Comparison of ENCODE assay signal across 6 cellular contexts in genomic region chr11:3393450-3393849, GRCh38. TPM values are rescaled to one million over a fixed set of nuclear protein-coding genes. Genes with fewer than 3 reads are reported as not detected.
A peak's percentile ranks its signal among the peaks of the same experiment; 100 is the strongest.
DNase-seq lines count a peak whose midpoint lies in the region; TF ChIP-seq lines count a peak whose summit lies in the region.
"Not testable (repeated sequence)": the region's sequence is repeated elsewhere in the genome, so short reads cannot be mapped to it uniquely, and the experiment has no call there.

No MANE protein-coding gene starts in this region.

- 70 to 75% methylated on average over 13 of the region's 13 CpGs for WGBS in GM23248 (ENCODE audit: low coverage in 1 of 2, low lambda C conversion rate in 2 of 2, missing lambda C conversion rate in 2 of 2), 2 experiments

- H3K36me3 ChIP-seq in GM23248 (ENCODE audit: low read depth); fibroblast of lung (ENCODE audit: control insufficient read depth, insufficient read depth, low read length): not testable (repeated sequence)

- H3K4me2 ChIP-seq in GM23248 (ENCODE audit: unreplicated experiment); fibroblast of lung (ENCODE audit: extremely low read depth, insufficient read depth, low read length): not testable (repeated sequence)

- not testable (repeated sequence) for H3K9ac ChIP-seq in GM23248; fibroblast of lung (ENCODE audit: insufficient read depth, low read length)

- not testable (repeated sequence) for H3K79me2 ChIP-seq in GM23248 (ENCODE audit: insufficient read depth); fibroblast of lung (ENCODE audit: control insufficient read depth, insufficient read depth, low read length)

- TF ChIP-seq CTCF in fibroblast of lung (conservative IDR thresholded peaks at IDR 0.05 in 1 of 2, IDR thresholded peaks at IDR 0.05 in 1 of 2; ENCODE audit: low read depth in 1 of 2, low read length in 2 of 2): not testable (repeated sequence)

- H3K4me3 ChIP-seq in GM23248; fibroblast of lung (replicated peaks in 1 of 4; ENCODE audit: control extremely low read depth in 1 of 4, insufficient read depth in 1 of 4, low read depth in 3 of 4, low read length in 4 of 4); skeletal muscle cell (ENCODE audit: low read depth, low read length): not testable (repeated sequence)

- H3K9me3 ChIP-seq in GM23248 (ENCODE audit: low read depth); fibroblast of lung (ENCODE audit: control insufficient read depth, insufficient read depth, low read depth, low read length): not testable (repeated sequence)

- not testable (repeated sequence) for H3K9me2 ChIP-seq in GM23248 (ENCODE audit: insufficient read depth)

- H4K20me1 ChIP-seq in GM23248 (ENCODE audit: insufficient read depth); fibroblast of lung (ENCODE audit: control insufficient read depth, extremely low read depth, insufficient read depth, low read length): not testable (repeated sequence)

- H3K27me3 ChIP-seq in GM23248 (replicated peaks; ENCODE audit: insufficient read depth); fibroblast of lung (ENCODE audit: control insufficient read depth, insufficient read depth, low read length): not testable (repeated sequence)

- not testable (repeated sequence) for H3K27ac ChIP-seq in GM23248; fibroblast of lung (ENCODE audit: insufficient read depth, low read length)

- peak; percentile 32 for DNase-seq in GM23248
- DNase-seq in LHCN-M2 (ENCODE audit: low read depth): peak; percentile 12
- peak; percentile 26 for DNase-seq in astrocyte of the hippocampus (ENCODE audit: low read depth, low spot score)
- DNase-seq in fibroblast of lung (ENCODE audit: low read depth in 2 of 2): peak; percentile 7 to 74
- DNase-seq in myocyte (ENCODE audit: low read depth): peak; percentile 46
- peak; percentile 6 for DNase-seq in skeletal muscle cell (ENCODE audit: low read depth)

- in situ Hi-C loops in GM23248 (cut with MboI): not testable (repeated sequence)

- not testable (repeated sequence) for H3K4me1 ChIP-seq in GM23248 (ENCODE audit: insufficient read depth); fibroblast of lung (ENCODE audit: control insufficient read depth, extremely low read depth, insufficient read depth, low read length)

- not testable (repeated sequence) for H2AFZ ChIP-seq in GM23248; fibroblast of lung (ENCODE audit: low read length)

- not testable (repeated sequence) for H3F3A ChIP-seq in GM23248 (ENCODE audit: insufficient read depth)

RNA-seq across cellular contexts. Expression of gene ZNF195, which starts 14.5 kb away (rescaled TPM):
- total RNA-seq in GM23248 (2014; rRNA removed; shearing (Covaris generic)): 20.4 and 24.2 TPM in 2 replicates
- 11.2 and 11.6 TPM in 2 replicates for polyA plus RNA-seq in GM23248 (2016; fragmentation: Nextera tagmentation; extraction: Ambion mirVana)
- 29.2 and 33.3 TPM in 2 replicates for total RNA-seq in LHCN-M2 (2014; rRNA removed)
- 5.4 TPM for polyA plus RNA-seq in LHCN-M2 (2012)
- 15.7 and 16.8 TPM in 2 replicates for total RNA-seq in fibroblast of lung
- polyA plus RNA-seq in fibroblast of lung: 11.3 and 16.5 TPM in 2 replicates
- 8.9 and 9.1 TPM in 2 replicates for polyA plus RNA-seq in fibroblast of lung (2012)
- 8.6 and 32.2 TPM in 2 replicates for polyA minus RNA-seq in fibroblast of lung (ENCODE audit: low replicate concordance)
- 18.2 and 24.4 TPM in 2 replicates for total RNA-seq in myocyte
- polyA plus RNA-seq in myocyte (2012): 7.4 TPM
